Comparison of ENCODE assay signal across 8 cellular contexts in genomic region chr14:68685419-68686211, GRCh38.
DNase-seq lines count a peak whose midpoint lies in the region; ATAC-seq and TF ChIP-seq lines count a peak whose summit lies in the region.

No MANE protein-coding gene starts in this region.

- no peak for TF ChIP-seq RAD21 in Ishikawa (IDR thresholded peaks at IDR 0.05; ENCODE audit: low read depth)

- no peaks in the 10 kb centered on the region for H3K9me3 Mint-ChIP-seq in activated CD4-positive, alpha-beta T cell treated with anti-CD3 and anti-CD28 coated beads, Interleukin-2, amount 10 ng/mL, durations not matched to agents 7 days and 5 days

- H3K27ac ChIP-seq in skin epidermis (peak overlapping the region in 17 of 21 experiments; percentile 5 to 96 (median 70)), coronary artery (no peak overlapping the region)

- CTCF ChIA-PET in activated CD4-positive, alpha-beta T cell treated with anti-CD3 and anti-CD28 coated beads, Interleukin-2, amount 10 ng/mL, durations not matched to agents 7 days and 5 days (lab: Charles Lee), result interaction anchor here (0.6 to 2.2 kb wide), 7 partner anchors 8 to 228 kb away, joined by 3 to 7 read pairs (median 4); no protein-coding TSS in a partner anchor
- CTCF ChIA-PET in HEK293T (lab: Yijun Ruan, JAX), result no interaction called here

- H3K4me3 ChIP-seq in epithelial cell of esophagus (ENCODE audit: low read length) (no peak overlapping the region), skin epidermis (no peak overlapping the region), coronary artery (no peak overlapping the region)

- H3K27me3 Mint-ChIP-seq in activated CD4-positive, alpha-beta T cell treated with anti-CD3 and anti-CD28 coated beads, Interleukin-2, amount 10 ng/mL, durations not matched to agents 7 days and 5 days, result no peaks in the 10 kb centered on the region

- H3K4me1 Mint-ChIP-seq in activated CD4-positive, alpha-beta T cell treated with anti-CD3 and anti-CD28 coated beads, Interleukin-2, amount 10 ng/mL, durations not matched to agents 7 days and 5 days, result peaks cover 58% of the 10 kb centered on the region

- peak; percentile 45; the same call in 1 of the 2 replicates for TF ChIP-seq EP300 in Ishikawa (IDR thresholded peaks at IDR 0.05; ENCODE audit: borderline replicate concordance)

- H3K36me3 Mint-ChIP-seq in activated CD4-positive, alpha-beta T cell treated with anti-CD3 and anti-CD28 coated beads, Interleukin-2, amount 10 ng/mL, durations not matched to agents 7 days and 5 days (ENCODE audit: low read depth), result peaks cover 3% of the 10 kb centered on the region

- POLR2A ChIA-PET in activated CD4-positive, alpha-beta T cell treated with anti-CD3 and anti-CD28 coated beads, Interleukin-2, amount 10 ng/mL, durations not matched to agents 7 days and 5 days (lab: Charles Lee), result interaction anchor here (0.6 to 1.1 kb wide), 2 partner anchors 108 to 263 kb away, joined by 3 to 10 read pairs; partner anchors contain the start of gene ZFP36L1
- POLR2A ChIA-PET in HEK293T (lab: Yijun Ruan, JAX), result no interaction called here

- H3K4me3 Mint-ChIP-seq in activated CD4-positive, alpha-beta T cell treated with anti-CD3 and anti-CD28 coated beads, Interleukin-2, amount 10 ng/mL, durations not matched to agents 7 days and 5 days, result peak overlapping the region; percentile 26

- ATAC-seq in GM21528 (IDR thresholded peaks at IDR 0.05; ENCODE audit: low FRiP score, unreplicated experiment), result peak; percentile 71

- H3K27ac Mint-ChIP-seq in activated CD4-positive, alpha-beta T cell treated with anti-CD3 and anti-CD28 coated beads, Interleukin-2, amount 10 ng/mL, durations not matched to agents 7 days and 5 days, result peak overlapping the region; percentile 88

- no peak for TF ChIP-seq CTCF in epithelial cell of esophagus (IDR thresholded peaks at IDR 0.05; ENCODE audit: insufficient read depth, low read depth, low read length, missing control alignments)
- no peak for TF ChIP-seq CTCF in coronary artery (IDR thresholded peaks at IDR 0.05)

- DNase-seq in DMS53 (lab: John Stamatoyannopoulos, UW) (peak; percentile 81), epithelial cell of esophagus (ENCODE audit: low read depth) (peak; percentile 96), HEK293T (ENCODE audit: extremely low spot score) (no peak), coronary artery (ENCODE audit: low spot score) (no peak)
- peak; percentile 80 for DNase-seq in activated CD4-positive, alpha-beta T cell treated with anti-CD3 and anti-CD28 coated beads, Interleukin-2, amount 10 ng/mL, durations not matched to agents 7 days and 5 days

TF ChIP-seq in Ishikawa, 13 proteins besides CTCF, POLR2A, EP300 and RAD21:
- TF ChIP-seq TEAD4 (IDR thresholded peaks at IDR 0.05) (no peak), NFIC (IDR thresholded peaks at IDR 0.05) (peak; percentile 21; the same call in 1 of the 2 replicates), USF1 (IDR thresholded peaks at IDR 0.05) (peak; percentile 70), MAX (IDR thresholded peaks at IDR 0.05) (0 out of 2 replicates have a peak, but pooled peaks have one; percentile 22)

TF ChIP-seq in HEK293T, 16 proteins besides CTCF, POLR2A, EP300 and RAD21:
- no peak for TF ChIP-seq LEF1 (IDR thresholded peaks at IDR 0.05; ENCODE audit: borderline replicate concordance)
- TF ChIP-seq ARNT (IDR thresholded peaks at IDR 0.05), result no peak
- no peak for TF ChIP-seq SUZ12 (IDR thresholded peaks at IDR 0.05)
- no peak for TF ChIP-seq FOXA1 (IDR thresholded peaks at IDR 0.05)

Comparison
In these comparisons a context has a peak if more than half of its experiments do, and no peak if none do; other contexts are left out.
1. DNase-seq: peak in DMS53 (single experiment), activated CD4-positive, alpha-beta T cell treated with anti-CD3 and anti-CD28 coated beads, Interleukin-2, amount 10 ng/mL, durations not matched to agents 7 days and 5 days (single experiment) and epithelial cell of esophagus (single experiment); none in HEK293T (single experiment) and coronary artery (single experiment).
2. H3K27ac ChIP-seq: peak in skin epidermis (17 of 21); none in coronary artery (0 of 2).